ENCODE assay signal across 11 cellular contexts in the genomic region with DNA sequence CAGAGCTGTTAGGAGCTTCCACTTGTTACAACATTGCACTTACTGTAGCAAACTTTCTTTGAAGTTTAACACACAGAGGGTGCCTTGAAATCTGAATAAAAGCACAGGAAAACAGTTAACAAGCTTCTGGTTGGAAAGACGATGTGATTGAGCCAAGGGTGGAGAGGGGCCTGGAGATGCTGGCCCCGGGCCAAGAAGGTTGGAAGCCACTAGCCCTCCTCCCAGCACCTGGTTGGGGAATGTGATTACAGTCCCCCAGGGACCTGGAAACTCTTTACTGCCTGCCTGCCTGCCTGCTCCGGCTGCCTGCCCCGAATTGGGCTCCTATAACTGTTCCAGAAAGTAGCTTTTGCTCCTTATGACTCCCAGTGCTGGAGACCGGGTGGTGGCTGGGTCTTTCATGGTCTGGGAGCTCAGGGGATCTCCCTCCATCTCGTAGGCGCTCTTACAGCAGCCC. TPM values are rescaled to one million over a fixed set of nuclear protein-coding genes. Genes with fewer than 3 reads are reported as not detected.
A peak's percentile ranks its signal among the peaks of the same experiment; 100 is the strongest.
DNase-seq lines count a peak whose midpoint lies in the region; ATAC-seq and TF ChIP-seq lines count a peak whose summit lies in the region.
"Had no signal": no experiment of that assay in that cellular context is flagged by ENCODE, and none has a peak within 500 bp of the region (broad histone marks: within the 10 kb centered on the region; RNA-seq: fewer than 3 reads in every experiment).

No MANE protein-coding gene starts in this region.

- no peak overlapping the region for H3K27ac Mint-ChIP-seq in WTC11

- in situ Hi-C loops in brain microvascular endothelial cell (cut with HindIII; ENCODE audit: low pct_ligation_motif_present, low sequenced_read_pairs), result no loop called here

- no peak overlapping the region for H2BK15ac ChIP-seq in neuronal stem cell (ENCODE audit: low read length)

- no peak overlapping the region for H3K23ac ChIP-seq in neuronal stem cell (ENCODE audit: low read depth, low read length, poor library complexity)

- no CpG with 5 or more reads among the region's 7 CpGs for WGBS in neuronal stem cell (ENCODE audit: extremely low coverage in 2 of 2, insufficient read length in 2 of 2, insufficient replicate concordance in 1 of 2), 2 donors

- no peak overlapping the region for H2BK5ac ChIP-seq in neuronal stem cell (ENCODE audit: low read length)

- H2AK5ac ChIP-seq in neuronal stem cell (ENCODE audit: low read depth, low read length), result no peak overlapping the region

- no peak overlapping the region for H2BK12ac ChIP-seq in neuronal stem cell (ENCODE audit: low read length)

- no peak overlapping the region for H2BK120ac ChIP-seq in neuronal stem cell (ENCODE audit: low read depth, low read length)

- H4K8ac ChIP-seq in neuronal stem cell (ENCODE audit: low read depth, low read length), result no peak overlapping the region

- peaks cover 0 to 11% of the 10 kb centered on the region in 2 donors for H3K9me3 ChIP-seq in neuronal stem cell (replicated peaks in 1 of 2; ENCODE audit: control insufficient read depth in 2 of 2, insufficient read depth in 1 of 2, low read depth in 1 of 2, low read length in 2 of 2)
- H3K9me3 ChIP-seq: MG63, upper lobe of left lung had no signal

- no peaks in the 10 kb centered on the region for H3K79me1 ChIP-seq in neuronal stem cell (ENCODE audit: low read depth, low read length)

- POLR2A ChIA-PET in WTC11 (lab: Charles Lee), result interaction anchor here (1.0 kb wide), 1 partner anchor 34 kb away, joined by 3 read pairs; no protein-coding TSS in a partner anchor

- no peaks in the 10 kb centered on the region for H3K4me1 Mint-ChIP-seq in WTC11

- H3K14ac ChIP-seq in neuronal stem cell (ENCODE audit: low read length), result no peak overlapping the region

- H3K9me3 Mint-ChIP-seq in WTC11, result no peaks in the 10 kb centered on the region

- H3K27ac ChIP-seq in neuronal stem cell (replicated peaks; ENCODE audit: low read length) (no peak overlapping the region), brain microvascular endothelial cell (no peak overlapping the region)
- H3K27ac ChIP-seq: upper lobe of left lung had no signal

- TF ChIP-seq CTCF in WTC11 (IDR thresholded peaks at IDR 0.05) (no peak), brain microvascular endothelial cell (IDR thresholded peaks at IDR 0.05; ENCODE audit: low read depth, low read length, missing control alignments) (no peak)

- H3K4me3 ChIP-seq in neuronal stem cell (ENCODE audit: low read length in 2 of 2) (no peak overlapping the region), brain microvascular endothelial cell (ENCODE audit: low read depth, low read length) (no peak overlapping the region)
- H3K4me3 ChIP-seq: MG63, upper lobe of left lung had no signal

- H4K91ac ChIP-seq in neuronal stem cell (ENCODE audit: low read depth, low read length, poor library complexity), result no peak overlapping the region

- H2AFZ ChIP-seq in neuronal stem cell (ENCODE audit: low read length), result peak overlapping the region; percentile 83

- no peak overlapping the region for H3K9ac ChIP-seq in neuronal stem cell (ENCODE audit: low read depth, low read length, poor library complexity)

- no peaks in the 10 kb centered on the region for H3K36me3 Mint-ChIP-seq in WTC11

- no peak overlapping the region for H3K4me3 Mint-ChIP-seq in WTC11

- H3K4me2 ChIP-seq in neuronal stem cell (ENCODE audit: insufficient read depth, low read length, poor library complexity, severe bottlenecking), result no peak overlapping the region

- no peak overlapping the region for H3K18ac ChIP-seq in neuronal stem cell (ENCODE audit: low read length)

- ATAC-seq in WTC11 (peak; percentile 71), GM21529 (IDR thresholded peaks at IDR 0.05; ENCODE audit: unreplicated experiment) (no peak), HG02938 (IDR thresholded peaks at IDR 0.05; ENCODE audit: unreplicated experiment) (no peak), HG03045 (IDR thresholded peaks at IDR 0.05; ENCODE audit: unreplicated experiment) (no peak)

- H3K4me1 ChIP-seq in neuronal stem cell (ENCODE audit: control insufficient read depth in 2 of 2, insufficient read depth in 1 of 2, low read depth in 1 of 2, low read length in 2 of 2), result peaks cover 1 to 8% of the 10 kb centered on the region in 2 donors
- H3K4me1 ChIP-seq: upper lobe of left lung had no signal

- H3K36me3 ChIP-seq in neuronal stem cell (replicated peaks in 1 of 2; ENCODE audit: control insufficient read depth in 2 of 2, insufficient read depth in 2 of 2, low read length in 2 of 2) (no peaks in the 10 kb centered on the region), brain microvascular endothelial cell (replicated peaks) (no peaks in the 10 kb centered on the region)
- H3K36me3 ChIP-seq: MG63, upper lobe of left lung had no signal

- H3K4ac ChIP-seq in neuronal stem cell (ENCODE audit: low read length), result no peak overlapping the region

- peak; percentile 80 for DNase-seq in ELF-1 (ENCODE audit: low read depth, low spot score)
- DNase-seq in NCI-H2107 (lab: John Stamatoyannopoulos, UW), result peak; percentile 26
- DNase-seq in WTC11 (ENCODE audit: low spot score), result peak; percentile 20
- no peak for DNase-seq in neuronal stem cell (ENCODE audit: low spot score)
- DNase-seq in brain microvascular endothelial cell, result no peak
- DNase-seq: amniotic stem cell, MG63 had no signal

- CTCF ChIA-PET in WTC11 (lab: Charles Lee), result interaction anchor here (0.9 to 2.0 kb wide), 5 partner anchors 81 to 278 kb away, joined by 3 to 11 read pairs (median 5); no protein-coding TSS in a partner anchor

- H3K27me3 ChIP-seq in neuronal stem cell (ENCODE audit: control insufficient read depth in 3 of 3, insufficient read depth in 3 of 3, low read depth in 1 of 3, low read length in 3 of 3), result no peaks in the 10 kb centered on the region
- H3K27me3 ChIP-seq in brain microvascular endothelial cell (replicated peaks), result no peaks in the 10 kb centered on the region
- H3K27me3 ChIP-seq: MG63, upper lobe of left lung had no signal

- H3K27me3 Mint-ChIP-seq in WTC11 (ENCODE audit: low read depth), result no peaks in the 10 kb centered on the region

TF ChIP-seq in WTC11, 78 proteins besides CTCF, POLR2A, EP300 and RAD21 (continues in another document):
- TF ChIP-seq ZNF317 (CRISPR knock-in tag; IDR thresholded peaks at IDR 0.05; ENCODE audit: borderline replicate concordance, low read depth), result no peak
- no peak for TF ChIP-seq OVOL2 (CRISPR knock-in tag; IDR thresholded peaks at IDR 0.05; ENCODE audit: borderline replicate concordance)
- no peak for TF ChIP-seq CREB1 (CRISPR knock-in tag; IDR thresholded peaks at IDR 0.05)
- TF ChIP-seq, protein P1, sequence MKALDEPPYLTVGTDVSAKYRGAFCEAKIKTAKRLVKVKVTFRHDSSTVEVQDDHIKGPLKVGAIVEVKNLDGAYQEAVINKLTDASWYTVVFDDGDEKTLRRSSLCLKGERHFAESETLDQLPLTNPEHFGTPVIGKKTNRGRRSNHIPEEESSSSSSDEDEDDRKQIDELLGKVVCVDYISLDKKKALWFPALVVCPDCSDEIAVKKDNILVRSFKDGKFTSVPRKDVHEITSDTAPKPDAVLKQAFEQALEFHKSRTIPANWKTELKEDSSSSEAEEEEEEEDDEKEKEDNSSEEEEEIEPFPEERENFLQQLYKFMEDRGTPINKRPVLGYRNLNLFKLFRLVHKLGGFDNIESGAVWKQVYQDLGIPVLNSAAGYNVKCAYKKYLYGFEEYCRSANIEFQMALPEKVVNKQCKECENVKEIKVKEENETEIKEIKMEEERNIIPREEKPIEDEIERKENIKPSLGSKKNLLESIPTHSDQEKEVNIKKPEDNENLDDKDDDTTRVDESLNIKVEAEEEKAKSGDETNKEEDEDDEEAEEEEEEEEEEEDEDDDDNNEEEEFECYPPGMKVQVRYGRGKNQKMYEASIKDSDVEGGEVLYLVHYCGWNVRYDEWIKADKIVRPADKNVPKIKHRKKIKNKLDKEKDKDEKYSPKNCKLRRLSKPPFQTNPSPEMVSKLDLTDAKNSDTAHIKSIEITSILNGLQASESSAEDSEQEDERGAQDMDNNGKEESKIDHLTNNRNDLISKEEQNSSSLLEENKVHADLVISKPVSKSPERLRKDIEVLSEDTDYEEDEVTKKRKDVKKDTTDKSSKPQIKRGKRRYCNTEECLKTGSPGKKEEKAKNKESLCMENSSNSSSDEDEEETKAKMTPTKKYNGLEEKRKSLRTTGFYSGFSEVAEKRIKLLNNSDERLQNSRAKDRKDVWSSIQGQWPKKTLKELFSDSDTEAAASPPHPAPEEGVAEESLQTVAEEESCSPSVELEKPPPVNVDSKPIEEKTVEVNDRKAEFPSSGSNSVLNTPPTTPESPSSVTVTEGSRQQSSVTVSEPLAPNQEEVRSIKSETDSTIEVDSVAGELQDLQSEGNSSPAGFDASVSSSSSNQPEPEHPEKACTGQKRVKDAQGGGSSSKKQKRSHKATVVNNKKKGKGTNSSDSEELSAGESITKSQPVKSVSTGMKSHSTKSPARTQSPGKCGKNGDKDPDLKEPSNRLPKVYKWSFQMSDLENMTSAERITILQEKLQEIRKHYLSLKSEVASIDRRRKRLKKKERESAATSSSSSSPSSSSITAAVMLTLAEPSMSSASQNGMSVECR (CRISPR knock-in tag; IDR thresholded peaks at IDR 0.05; ENCODE audit: borderline replicate concordance), result no peak

RNA-seq across cellular contexts. Expression of a gene that starts 48.0 kb away (rescaled TPM):
- 2.7 to 5.7 TPM (median 3.1 TPM) in 3 replicates for total RNA-seq in WTC11 (2021)
- polyA plus RNA-seq in neuronal stem cell (2013, experiment 1 of 2), result 1.8 TPM
- 2.1 TPM for polyA plus RNA-seq in neuronal stem cell (2013, experiment 2 of 2)

Comparison
In these comparisons a context has a peak if more than half of its experiments do, and no peak if none do; other contexts are left out.
1. DNase-seq: peak in ELF-1 (single experiment), NCI-H2107 (single experiment) and WTC11 (single experiment); none in neuronal stem cell (single experiment) and brain microvascular endothelial cell (single experiment).